ENCODE assay signal across 14 cellular contexts in genomic region chr4:965048-965765, GRCh38. TPM values are rescaled to one million over a fixed set of nuclear protein-coding genes. Genes with fewer than 3 reads are reported as not detected.
DNase-seq lines count a peak whose midpoint lies in the region; ATAC-seq and TF ChIP-seq lines count a peak whose summit lies in the region.
"Had no signal": no experiment of that assay in that cellular context is flagged by ENCODE, and none has a peak within 500 bp of the region (broad histone marks: within the 10 kb centered on the region; RNA-seq: fewer than 3 reads in every experiment).

No MANE protein-coding gene starts in this region.

- ATAC-seq in left ventricle myocardium superior, result no peak
- no peak for ATAC-seq in HG03571 (IDR thresholded peaks at IDR 0.05; ENCODE audit: unreplicated experiment)

- peaks cover 2% of the 10 kb centered on the region for H3K4me1 Mint-ChIP-seq in glutamatergic neuron (ENCODE audit: low read depth, unreplicated experiment)
- H3K4me1 Mint-ChIP-seq: CD4-positive, CD25-positive, alpha-beta regulatory T cell; H9 had no signal

- no peak overlapping the region for H2AFZ ChIP-seq in hepatocyte

- DNase-seq in left ventricle myocardium superior (peak; percentile 29), cardiac septum (ENCODE audit: low spot score) (no peak), glutamatergic neuron (peak; percentile 18), spleen (peak; percentile 72), hepatocyte (ENCODE audit: low spot score) (no peak)
- DNase-seq: ACHN; CD4-positive, CD25-positive, alpha-beta regulatory T cell; DMS53; GF-D8; GOT3; H9 had no signal

- no peaks in the 10 kb centered on the region for H4K20me1 ChIP-seq in hepatocyte (ENCODE audit: insufficient read depth, poor library complexity, severe bottlenecking)

- peaks cover 3% of the 10 kb centered on the region for H3K9me3 Mint-ChIP-seq in glutamatergic neuron (ENCODE audit: unreplicated experiment)
- H3K9me3 Mint-ChIP-seq: H9 had no signal

- 77 to 94% (median 89%) methylated on average over 8 to 26 of the region's 26 CpGs for whole genome bisulfite sequencing in spleen, 5 donors
- WGBS in hepatocyte (ENCODE audit: low lambda C conversion rate, missing lambda C conversion rate), result 94% methylated on average over 25 of the region's 26 CpGs

- no peaks in the 10 kb centered on the region for H3K9me3 ChIP-seq in HEK293 (ENCODE audit: control insufficient read depth, insufficient read depth, low read depth, low read length)
- H3K9me3 ChIP-seq in spleen, result no peaks in the 10 kb centered on the region
- no peaks in the 10 kb centered on the region for H3K9me3 ChIP-seq in hepatocyte (ENCODE audit: low read depth)
- H3K9me3 ChIP-seq: BLaER1 treated with 17β-estradiol and CSF1 and Interleukin-3, amounts not matched to agents 10 nM and 100 nM had no signal

- H3K4me1 ChIP-seq in HEK293 (ENCODE audit: control insufficient read depth, insufficient read depth, low read length) (no peaks in the 10 kb centered on the region), spleen (peaks cover 0 to 24% (median 15%) of the 10 kb centered on the region in 6 donors), hepatocyte (ENCODE audit: insufficient read depth) (no peaks in the 10 kb centered on the region)

- no peak for TF ChIP-seq POLR2A in spleen (IDR thresholded peaks at IDR 0.05)

- H3K27me3 Mint-ChIP-seq in glutamatergic neuron (ENCODE audit: unreplicated experiment), result peaks cover 5% of the 10 kb centered on the region
- H3K27me3 Mint-ChIP-seq: CD4-positive, CD25-positive, alpha-beta regulatory T cell had no signal

- H3K27me3 ChIP-seq in spleen (replicated peaks in 1 of 7) (peaks cover 0 to 13% (median 0%) of the 10 kb centered on the region in 7 donors), hepatocyte (no peaks in the 10 kb centered on the region)
- H3K27me3 ChIP-seq: BLaER1 treated with 17β-estradiol and CSF1 and Interleukin-3, amounts not matched to agents 10 nM and 100 nM had no signal

- CTCF ChIA-PET in HEK293 (lab: Yijun Ruan, JAX), result no interaction called here

- H3K4me3 ChIP-seq in HEK293 (ENCODE audit: low read depth, low read length), result no peak overlapping the region
- no peak overlapping the region for H3K4me3 ChIP-seq in spleen
- H3K4me3 ChIP-seq in hepatocyte, result no peak overlapping the region
- H3K4me3 ChIP-seq: BLaER1 treated with 17β-estradiol and CSF1 and Interleukin-3, amounts not matched to agents 10 nM and 100 nM had no signal

- H3K27ac ChIP-seq in HEK293 (ENCODE audit: extremely low read depth, low read depth, low read length) (no peak overlapping the region), spleen (no peak overlapping the region), hepatocyte (no peak overlapping the region)
- H3K27ac ChIP-seq: BLaER1 treated with 17β-estradiol and CSF1 and Interleukin-3, amounts not matched to agents 10 nM and 100 nM had no signal

- H3K36me3 Mint-ChIP-seq in glutamatergic neuron (ENCODE audit: unreplicated experiment), result no peaks in the 10 kb centered on the region
- H3K36me3 Mint-ChIP-seq: CD4-positive, CD25-positive, alpha-beta regulatory T cell had no signal

- TF ChIP-seq CTCF in HEK293 (tag by site-specific recombination; IDR thresholded peaks at IDR 0.05), result no peak
- TF ChIP-seq CTCF in glutamatergic neuron (IDR thresholded peaks at IDR 0.05; ENCODE audit: partially characterized antibody, unreplicated experiment), result no peak
- no peak for TF ChIP-seq CTCF in spleen (IDR thresholded peaks at IDR 0.05 in 8 of 11, conservative IDR thresholded peaks at IDR 0.05 in 3 of 11)
- no peak for TF ChIP-seq CTCF in hepatocyte (IDR thresholded peaks at IDR 0.05; ENCODE audit: poor library complexity)

- no peak overlapping the region for H3K27ac Mint-ChIP-seq in glutamatergic neuron (ENCODE audit: unreplicated experiment)
- H3K27ac Mint-ChIP-seq: CD4-positive, CD25-positive, alpha-beta regulatory T cell; H9 had no signal

- H3K36me3 ChIP-seq in HEK293 (ENCODE audit: control insufficient read depth in 2 of 2, insufficient read depth in 1 of 2, low read length in 2 of 2) (peaks cover 0 to 61% of the 10 kb centered on the region in 2 experiments; a peak in 1 of 3 replicates), spleen (peaks cover 0 to 73% (median 54%) of the 10 kb centered on the region in 6 donors), hepatocyte (replicated peaks; ENCODE audit: insufficient read depth, low read depth) (no peaks in the 10 kb centered on the region)

- intact Hi-C loops in left ventricle myocardium superior (cut with micrococcal nuclease) (no loop called here), cardiac septum (cut with DNase I) (no loop called here), spleen (cut with DNase I; ENCODE audit: low total_unique reads) (no loop called here)

- H3K79me2 ChIP-seq in hepatocyte, result no peaks in the 10 kb centered on the region

- no peak overlapping the region for H3K4me3 Mint-ChIP-seq in glutamatergic neuron (ENCODE audit: unreplicated experiment)
- H3K4me3 Mint-ChIP-seq: CD4-positive, CD25-positive, alpha-beta regulatory T cell had no signal

- no peak overlapping the region for H3K4me2 ChIP-seq in hepatocyte
- H3K4me2 ChIP-seq: BLaER1 treated with 17β-estradiol and CSF1 and Interleukin-3, amounts not matched to agents 10 nM and 100 nM had no signal

- H3K9me2 ChIP-seq in hepatocyte (replicated peaks; ENCODE audit: insufficient read depth), result no peaks in the 10 kb centered on the region

- POLR2A ChIA-PET in HEK293 (lab: Yijun Ruan, JAX), result no interaction called here

TF ChIP-seq in HEK293, 187 proteins besides CTCF, POLR2A, EP300 and RAD21:
- TF ChIP-seq GLIS1 (tag by site-specific recombination; IDR thresholded peaks at IDR 0.05) (0 out of 2 replicates have a peak, but pooled peaks have one; percentile 16), GLIS2 (tag by site-specific recombination; IDR thresholded peaks at IDR 0.05) (peak; percentile 23; the same call in 1 of the 2 replicates), ZIC2 (tag by site-specific recombination; IDR thresholded peaks at IDR 0.05) (peak; percentile 49), ZBTB11 (tag by site-specific recombination; conservative IDR thresholded peaks at IDR 0.05; ENCODE audit: low read depth) (no peak)

RNA-seq across cellular contexts. Expression of gene DGKQ, which starts 8.2 kb away (rescaled TPM):
- total RNA-seq in left ventricle myocardium superior (3.6 TPM), cardiac septum (5.2 TPM), glutamatergic neuron (ENCODE audit: unreplicated experiment) (26.2 TPM), spleen (10 to 100 TPM; 13.6 to 26.3 (median 17.0) TPM), hepatocyte (13.8 and 17.4 TPM in 2 replicates)
- polyA plus RNA-seq in spleen (10 to 100 TPM in 1 of 3 donors, 1 to 10 TPM in 2; 6.3 to 15.4 (median 9.3) TPM), hepatocyte (20.7 and 21.1 TPM in 2 replicates)

RNA-seq across cellular contexts. Expression of gene IDUA, which starts 21.6 kb away (rescaled TPM):
- total RNA-seq in left ventricle myocardium superior (8.7 TPM), cardiac septum (12.9 TPM), glutamatergic neuron (ENCODE audit: unreplicated experiment) (20.3 TPM), spleen (10 to 100 TPM; 18.3 to 58.3 (median 37.9) TPM), hepatocyte (13.1 and 15.5 TPM in 2 replicates)
- polyA plus RNA-seq in spleen (10 to 100 TPM; 11.5 to 26.5 (median 19.1) TPM), hepatocyte (82.6 and 103 TPM in 2 replicates)

RNA-seq across cellular contexts. Expression of gene SLC26A1, which starts 28.0 kb away (rescaled TPM):
- total RNA-seq in left ventricle myocardium superior, result not detected
- 0.22 TPM for total RNA-seq in cardiac septum
- total RNA-seq in glutamatergic neuron (ENCODE audit: unreplicated experiment), result 0.54 TPM
- total RNA-seq in spleen, result under 1 TPM in 6 of 7 donors, not detected in 1; 0.07 to 0.68 (median 0.19) TPM
- under 1 TPM; 0.24 to 0.48 (median 0.30) TPM for polyA plus RNA-seq in spleen
- total RNA-seq in hepatocyte, result 11.9 and 12.6 TPM in 2 replicates
- polyA plus RNA-seq in hepatocyte, result 9.0 and 9.1 TPM in 2 replicates

RNA-seq across cellular contexts. Expression of gene TMEM175, which starts 32.9 kb away (rescaled TPM):
- total RNA-seq in left ventricle myocardium superior, result 19.8 TPM
- total RNA-seq in cardiac septum, result 22.7 TPM
- 62.7 TPM for total RNA-seq in glutamatergic neuron (ENCODE audit: unreplicated experiment)
- total RNA-seq in spleen, result 10 to 100 TPM; 38.2 to 76.8 (median 56.6) TPM
- polyA plus RNA-seq in spleen, result 10 to 100 TPM; 59.4 to 83.9 (median 78.6) TPM
- 14.8 and 15.5 TPM in 2 replicates for total RNA-seq in hepatocyte
- 31.4 and 49.7 TPM in 2 replicates for polyA plus RNA-seq in hepatocyte

RNA-seq across cellular contexts. Expression of gene GAK, which starts 33.1 kb away (rescaled TPM):
- 29.7 TPM for total RNA-seq in left ventricle myocardium superior
- 36.1 TPM for total RNA-seq in cardiac septum
- total RNA-seq in glutamatergic neuron (ENCODE audit: unreplicated experiment), result 123 TPM
- total RNA-seq in spleen, result 100 to 1,000 TPM; 154 to 212 (median 179) TPM
- 100 to 1,000 TPM; 112 to 249 (median 203) TPM for polyA plus RNA-seq in spleen
- 56.3 and 87.1 TPM in 2 replicates for total RNA-seq in hepatocyte
- polyA plus RNA-seq in hepatocyte, result 84.9 and 88.4 TPM in 2 replicates

Comparison
In these comparisons a context has a peak if more than half of its experiments do, and no peak if none do; other contexts are left out.
1. DNase-seq: peak in left ventricle myocardium superior (single experiment), glutamatergic neuron (single experiment) and spleen (single experiment); none in cardiac septum (single experiment) and hepatocyte (single experiment).